In the genomic region with DNA sequence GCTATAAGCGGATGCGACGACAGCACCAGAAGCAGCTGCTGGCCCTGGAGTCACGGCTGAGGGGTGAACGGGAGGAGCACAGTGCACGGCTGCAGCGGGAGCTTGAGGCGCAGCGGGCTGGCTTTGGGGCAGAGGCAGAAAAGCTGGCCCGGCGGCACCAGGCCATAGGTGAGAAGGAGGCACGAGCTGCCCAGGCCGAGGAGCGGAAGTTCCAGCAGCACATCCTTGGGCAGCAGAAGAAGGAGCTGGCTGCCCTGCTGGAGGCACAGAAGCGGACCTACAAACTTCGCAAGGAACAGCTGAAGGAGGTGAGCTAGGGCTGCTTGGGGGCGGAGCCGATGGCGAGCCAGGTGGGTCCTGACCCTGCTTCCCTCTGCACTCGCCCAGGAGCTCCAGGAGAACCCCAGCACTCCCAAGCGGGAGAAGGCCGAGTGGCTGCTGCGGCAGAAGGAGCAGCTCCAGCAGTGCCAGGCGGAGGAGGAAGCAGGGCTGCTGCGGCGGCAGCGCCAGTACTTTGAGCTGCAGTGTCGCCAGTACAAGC, we compare ENCODE assay signal across 18 cellular contexts.
"Had no signal": no experiment of that assay in that cellular context is flagged by ENCODE, and none has a peak within 500 bp of the region (broad histone marks: within the 10 kb centered on the region; RNA-seq: fewer than 3 reads in every experiment).

No MANE protein-coding gene starts in this region.

- H3K27ac Mint-ChIP-seq: activated T-cell treated with anti-CD3 and anti-CD28 coated beads, Interleukin-2, amount 50 U/mL, for 24 hours; memory B cell had no signal

- H3K27me3 Mint-ChIP-seq: activated T-cell treated with anti-CD3 and anti-CD28 coated beads, Interleukin-2, amount 50 U/mL, for 24 hours; memory B cell; naive thymus-derived CD4-positive, alpha-beta T cell had no signal

- H3K9me3 Mint-ChIP-seq: activated T-cell treated with anti-CD3 and anti-CD28 coated beads, Interleukin-2, amount 50 U/mL, for 24 hours; memory B cell; naive thymus-derived CD4-positive, alpha-beta T cell had no signal

- H3K4me3 Mint-ChIP-seq: activated T-cell treated with anti-CD3 and anti-CD28 coated beads, Interleukin-2, amount 50 U/mL, for 24 hours; memory B cell; naive thymus-derived CD4-positive, alpha-beta T cell had no signal

- ATAC-seq: esophagus mucosa; left lobe of liver; mucosa of descending colon; naive thymus-derived CD4-positive, alpha-beta T cell; SK-N-SH treated with all-trans-retinoic acid at 6 μM for 48 hours had no signal

- H3K27ac ChIP-seq: cardiac muscle cell, skin epidermis, tibial nerve had no signal

- H3K9me3 ChIP-seq: mucosa of descending colon, tibial nerve had no signal

- H3K4me3 ChIP-seq: cardiac muscle cell, mucosa of descending colon, skin epidermis, tibial nerve had no signal

- DNase-seq: activated CD4-positive, alpha-beta T cell treated with anti-CD3 and anti-CD28 coated beads, Interleukin-2, amount 50 U/mL, for 48 hours; activated naive CD4-positive, alpha-beta T cell treated with anti-CD3 and anti-CD28 coated beads, Interleukin-2, amount 50 U/mL, for 16 hours; activated T-cell treated with anti-CD3 and anti-CD28 coated beads, Interleukin-2, amount 50 U/mL, for 24 hours; islet precursor cell; naive thymus-derived CD4-positive, alpha-beta T cell; retina; stimulated activated CD4-positive, alpha-beta T cell treated with anti-CD3 and anti-CD28 coated beads, Interleukin-4, amount 100 ng/mL, for 24 hours; stimulated activated naive CD4-positive, alpha-beta T cell treated with Interleukin-2 at 50 U/mL for 16 hours; substantia nigra; T-helper 1 cell had no signal

- H3K27me3 ChIP-seq: cardiac muscle cell, tibial nerve had no signal

- H3K4me1 ChIP-seq: tibial nerve had no signal
